In genomic region chr19:11151181-11151580, GRCh38 we compare ENCODE assay signal across 18 cellular contexts. TPM values are rescaled to one million over a fixed set of nuclear protein-coding genes. Genes with fewer than 3 reads are reported as not detected.
DNase-seq lines count a peak whose midpoint lies in the region; ATAC-seq and TF ChIP-seq lines count a peak whose summit lies in the region.
"Had no signal": no experiment of that assay in that cellular context is flagged by ENCODE, and none has a peak within 500 bp of the region (broad histone marks: within the 10 kb centered on the region; RNA-seq: fewer than 3 reads in every experiment).

No MANE protein-coding gene starts in this region.

- no peak overlapping the region for H3K4ac ChIP-seq in H9 (ENCODE audit: low read depth, low read length)

- H3K27ac ChIP-seq in H9 (ENCODE audit: insufficient read length, low read depth, low read length) (no peak overlapping the region), left lung (peak overlapping the region; percentile 23 to 47), skin epidermis (peak overlapping the region in 12 of 21 experiments; percentile 7 to 71 (median 46)), adrenal gland (peak overlapping the region in 2 of 5 donors; percentile 80 to 84)

- TF ChIP-seq CTCF in H9 (conservative IDR thresholded peaks at IDR 0.05) (no peak), cardiac fibroblast (IDR thresholded peaks at IDR 0.05; ENCODE audit: low read depth, low read length) (no peak), left lung (IDR thresholded peaks at IDR 0.05) (no peak), adrenal gland (IDR thresholded peaks at IDR 0.05) (no peak)

- H3K4me3 Mint-ChIP-seq in H9: no peak overlapping the region
- H3K4me3 Mint-ChIP-seq: activated T-cell treated with anti-CD3 and anti-CD28 coated beads, Interleukin-2, amount 50 U/mL, for 72 hours; nephron progenitor cell had no signal

- H3K27me3 ChIP-seq in H9 (ENCODE audit: insufficient read depth, low read length) (no peaks in the 10 kb centered on the region), left lung (no peaks in the 10 kb centered on the region), adrenal gland (no peaks in the 10 kb centered on the region)

- H3K23ac ChIP-seq in H9 (ENCODE audit: insufficient read length, low read depth, low read length): no peak overlapping the region

- H3K79me2 ChIP-seq in H9 (ENCODE audit: insufficient read depth, low read length): peaks cover 6% of the 10 kb centered on the region; the same call in 1 of the 2 replicates

- no peak overlapping the region for H3K4me2 ChIP-seq in H9 (ENCODE audit: insufficient read depth, insufficient read length, low read length)

- intact Hi-C loops in left lung (cut with DNase I): no loop called here
- intact Hi-C loops in adrenal gland (cut with DNase I): no loop called here

- peaks cover 12 to 47% (median 47%) of the 10 kb centered on the region in 3 experiments for H3K36me3 Mint-ChIP-seq in H9 (ENCODE audit: insufficient read depth in 1 of 3, low read depth in 3 of 3)

- H3T11ph ChIP-seq in H9 (ENCODE audit: low read length): no peak overlapping the region

- H3K9me3 ChIP-seq in H9 (ENCODE audit: control insufficient read depth, low read depth, low read length) (no peaks in the 10 kb centered on the region), left lung (no peaks in the 10 kb centered on the region), adrenal gland (replicated peaks in 1 of 3) (no peaks in the 10 kb centered on the region)

- H2BK15ac ChIP-seq in H9 (ENCODE audit: low read depth, low read length): no peak overlapping the region

- H3K27ac Mint-ChIP-seq in H9: peak overlapping the region in 2 of 3 experiments; percentile 71 to 86; a peak in 2 of 7 replicates
- H3K27ac Mint-ChIP-seq: activated T-cell treated with anti-CD3 and anti-CD28 coated beads, Interleukin-2, amount 50 U/mL, for 72 hours; nephron progenitor cell had no signal

- no peak overlapping the region for H4K91ac ChIP-seq in H9 (ENCODE audit: insufficient read length, low read depth, low read length)

- no peaks in the 10 kb centered on the region for H4K20me1 ChIP-seq in H9 (ENCODE audit: control insufficient read depth, insufficient read depth, insufficient read length)

- H2BK120ac ChIP-seq in H9 (ENCODE audit: low read depth, low read length, poor library complexity, severe bottlenecking): no peak overlapping the region

- ATAC-seq in left lung (peak; percentile 10), HG03139 (IDR thresholded peaks at IDR 0.05; ENCODE audit: unreplicated experiment) (no peak), HG03095 (IDR thresholded peaks at IDR 0.05; ENCODE audit: unreplicated experiment) (no peak)
- ATAC-seq: activated T-cell treated with anti-CD3 and anti-CD28 coated beads, Interleukin-2, amount 50 U/mL, for 72 hours had no signal

- H2AFZ ChIP-seq in H9 (ENCODE audit: low read length): no peak overlapping the region

- peaks cover 8% of the 10 kb centered on the region for H3K79me1 ChIP-seq in H9 (ENCODE audit: insufficient read depth, low read depth, low read length, poor library complexity, severe bottlenecking)

- H3K4me1 ChIP-seq in H9 (ENCODE audit: insufficient read depth, low read length): no peaks in the 10 kb centered on the region; the same call in 1 of the 2 replicates
- H3K4me1 ChIP-seq in left lung: peaks cover 14 to 19% of the 10 kb centered on the region in 2 donors
- peaks cover 14 to 25% of the 10 kb centered on the region in 2 donors for H3K4me1 ChIP-seq in adrenal gland (replicated peaks in 1 of 2)

- no peak overlapping the region for H3K14ac ChIP-seq in H9 (ENCODE audit: insufficient read depth, low read length)

- no peak for TF ChIP-seq POLR2A in adrenal gland (IDR thresholded peaks at IDR 0.05)

- no peak overlapping the region for H2BK20ac ChIP-seq in H9 (ENCODE audit: low read depth, low read length, poor library complexity, severe bottlenecking)

- H3K27me3 Mint-ChIP-seq in H9 (ENCODE audit: low read depth): no peaks in the 10 kb centered on the region

- WGBS in H9 (ENCODE audit: extremely low coverage, insufficient read length, low lambda C conversion rate): no CpG with 5 or more reads among the region's 7 CpGs
- WGBS in adrenal gland, 4 donors: 70 to 80% (median 75%) methylated on average over 7 of the region's 7 CpGs

- no peak overlapping the region for H3K9ac ChIP-seq in H9 (ENCODE audit: extremely low read depth, insufficient read length, low read length)

- H3K36me3 ChIP-seq in left lung: peaks cover 0 to 5% of the 10 kb centered on the region in 2 donors
- no peaks in the 10 kb centered on the region for H3K36me3 ChIP-seq in adrenal gland (replicated peaks in 1 of 2)

- DNase-seq in H9 (no peak), cardiac fibroblast (ENCODE audit: low read depth in 2 of 2) (peak; percentile 29 to 46), left lung (no peak), anterior cingulate cortex (lab: John Stamatoyannopoulos, UW) (no peak), adrenal gland (no peak)
- DNase-seq: activated CD4-positive, alpha-beta T cell treated with anti-CD3 and anti-CD28 coated beads, Interleukin-2, amount 50 U/mL, for 1 hour; activated T-cell treated with anti-CD3 and anti-CD28 coated beads, Interleukin-2, amount 50 U/mL, for 72 hours; AML-193; amniotic stem cell; effector memory CD4-positive, alpha-beta T cell; H7; kidney glomerular epithelial cell; NCI-H748 treated with DMSO at 0.1 percent for 48 hours; nephron progenitor cell; SHP77 had no signal

- H2AK5ac ChIP-seq in H9 (ENCODE audit: insufficient read length, low read length): no peak overlapping the region

- H2BK12ac ChIP-seq in H9 (ENCODE audit: insufficient read length, low read depth, low read length): no peak overlapping the region

- no peak overlapping the region for H2BK5ac ChIP-seq in H9 (ENCODE audit: insufficient read length, low read length)

- H3K18ac ChIP-seq in H9 (ENCODE audit: insufficient read length, low read depth, low read length): no peak overlapping the region

- no peak overlapping the region for H4K8ac ChIP-seq in H9 (replicated peaks; ENCODE audit: insufficient read length, low read depth, low read length)

- H3K23me2 ChIP-seq in H9 (ENCODE audit: insufficient read length, low read depth, low read length, poor library complexity, severe bottlenecking): peaks cover 3% of the 10 kb centered on the region

- peaks cover 9 to 10% of the 10 kb centered on the region in 2 experiments for H3K4me1 Mint-ChIP-seq in H9

- H3K9me3 Mint-ChIP-seq in H9: no peaks in the 10 kb centered on the region
- H3K9me3 Mint-ChIP-seq: activated T-cell treated with anti-CD3 and anti-CD28 coated beads, Interleukin-2, amount 50 U/mL, for 72 hours had no signal

- no peak overlapping the region for H4K5ac ChIP-seq in H9 (ENCODE audit: insufficient read length, low read depth, low read length)

- no peak overlapping the region for H3K4me3 ChIP-seq in cardiac fibroblast (replicated peaks in 1 of 2; ENCODE audit: low read depth in 2 of 2, low read length in 2 of 2)
- no peak overlapping the region for H3K4me3 ChIP-seq in left lung
- no peak overlapping the region for H3K4me3 ChIP-seq in skin epidermis
- no peak overlapping the region for H3K4me3 ChIP-seq in adrenal gland

- H3K56ac ChIP-seq in H9 (ENCODE audit: insufficient read length, low read depth, low read length): no peak overlapping the region

RNA-seq across cellular contexts. Expression of gene SPC24, which starts 4.4 kb away (rescaled TPM):
- total RNA-seq in H9 (2021) (50.8 and 51.5 TPM in 2 replicates), left lung (10 to 100 TPM in 1 of 2 donors, 1 to 10 TPM in 1; 5.4 to 12.1 TPM), adrenal gland (1 to 10 TPM in 7 of 8 donors, under 1 TPM in 1; 0.60 to 7.8 (median 4.2) TPM)
- 1 to 10 TPM in 2 of 3 donors, under 1 TPM in 1; 0.84 to 9.8 (median 1.7) TPM for polyA plus RNA-seq in adrenal gland

RNA-seq across cellular contexts. Expression of gene KANK2, which starts 46.2 kb away (rescaled TPM):
- total RNA-seq in H9 (2021) (42.0 and 44.0 TPM in 2 replicates), left lung (100 to 1,000 TPM; 179 to 194 TPM), adrenal gland (100 to 1,000 TPM in 7 of 8 donors, 10 to 100 TPM in 1; 51.3 to 395 (median 194) TPM)
- polyA plus RNA-seq in adrenal gland: 100 to 1,000 TPM in 1 of 3 donors, 10 to 100 TPM in 2; 44.4 to 149 (median 62.7) TPM

Comparison
In these comparisons a context has a peak if more than half of its experiments do, and no peak if none do; other contexts are left out.
1. DNase-seq: peak in cardiac fibroblast (2 of 2); none in H9 (single experiment), left lung (0 of 2), anterior cingulate cortex (0 of 58) and adrenal gland (0 of 7).